Comparison of ENCODE assay signal across 19 cellular contexts in the genomic region with DNA sequence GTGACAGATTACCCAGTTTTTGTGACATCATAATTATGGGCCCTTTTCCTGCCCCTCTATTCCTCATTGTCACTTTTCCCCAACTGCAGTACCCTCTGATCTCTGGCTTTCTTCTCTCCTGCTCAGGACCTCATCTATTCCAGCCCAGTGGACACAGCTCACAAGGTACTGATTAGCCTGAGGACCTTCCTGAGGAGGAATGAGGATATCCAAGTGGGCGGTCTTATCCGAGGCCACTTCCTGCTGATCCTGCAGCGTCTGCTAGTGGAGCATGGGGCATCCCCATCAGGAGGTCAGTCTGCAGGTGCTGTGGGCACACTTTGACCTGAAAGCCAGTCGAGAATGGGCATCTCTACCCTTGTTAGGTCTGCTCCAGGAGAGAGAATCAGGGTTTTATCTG.
"Had no signal": no experiment of that assay in that cellular context is flagged by ENCODE, and none has a peak within 500 bp of the region (broad histone marks: within the 10 kb centered on the region; RNA-seq: fewer than 3 reads in every experiment).

No MANE protein-coding gene starts in this region.

- H3K36me3 Mint-ChIP-seq: immature natural killer cell; natural killer cell treated with Interleukin-12 subunit alpha and Interleukin-12 subunit beta and Interleukin-15 and Interleukin-18, amount 100 ng/mL, for 72 hours had no signal

- DNase-seq: activated CD4-positive, alpha-beta T cell treated with anti-CD3 and anti-CD28 coated beads for 4 hours; activated CD8-positive, alpha-beta memory T cell treated with anti-CD3 and anti-CD28 coated beads, Interleukin-2, amount 50 U/mL, for 48 hours; activated CD8-positive, alpha-beta T cell treated with anti-CD3 and anti-CD28 coated beads, Interleukin-2, amount 10 ng/mL, durations not matched to agents 7 days and 5 days; activated naive CD4-positive, alpha-beta T cell; colonic mucosa; hippocampal formation; immature natural killer cell; ovary; retina; stimulated activated CD4-positive, alpha-beta T cell treated with anti-CD3 and anti-CD28 coated beads, Interleukin-2, amount 100 ng/mL, for 24 hours; stimulated activated naive CD4-positive, alpha-beta T cell treated with Interleukin-2 at 50 U/mL for 16 hours; T-helper 1 cell; trophoblast cell; WERI-Rb-1 had no signal

- H3K4me1 ChIP-seq: ascending aorta, colonic mucosa, gastroesophageal sphincter had no signal

- H3K27ac Mint-ChIP-seq: activated CD8-positive, alpha-beta T cell treated with anti-CD3 and anti-CD28 coated beads, Interleukin-2, amount 10 ng/mL, durations not matched to agents 7 days and 5 days; natural killer cell treated with Interleukin-12 subunit alpha and Interleukin-12 subunit beta and Interleukin-15 and Interleukin-18, amount 100 ng/mL, for 72 hours had no signal

- H3K27me3 ChIP-seq: ascending aorta, cardiac muscle cell, colonic mucosa, gastroesophageal sphincter, ovary had no signal

- H3K9me3 Mint-ChIP-seq: immature natural killer cell; natural killer cell treated with Interleukin-12 subunit alpha and Interleukin-12 subunit beta and Interleukin-15 and Interleukin-18, amount 100 ng/mL, for 72 hours had no signal

- H3K36me3 ChIP-seq: ascending aorta, cardiac muscle cell, colonic mucosa, gastroesophageal sphincter, ovary, WERI-Rb-1 had no signal

- ATAC-seq: activated CD8-positive, alpha-beta T cell treated with anti-CD3 and anti-CD28 coated beads, Interleukin-2, amount 10 ng/mL, durations not matched to agents 7 days and 5 days; gastroesophageal sphincter; left lobe of liver; natural killer cell treated with Interleukin-12 subunit alpha and Interleukin-12 subunit beta and Interleukin-15 and Interleukin-18, amount 100 ng/mL, for 72 hours had no signal

- H3K4me3 Mint-ChIP-seq: activated CD8-positive, alpha-beta T cell treated with anti-CD3 and anti-CD28 coated beads, Interleukin-2, amount 10 ng/mL, durations not matched to agents 7 days and 5 days; immature natural killer cell; natural killer cell treated with Interleukin-12 subunit alpha and Interleukin-12 subunit beta and Interleukin-15 and Interleukin-18, amount 100 ng/mL, for 72 hours had no signal

- H3K9me3 ChIP-seq: ascending aorta, colonic mucosa, gastroesophageal sphincter, ovary had no signal

- H3K27ac ChIP-seq: ascending aorta, cardiac muscle cell, colonic mucosa, gastroesophageal sphincter, ovary, WERI-Rb-1 had no signal

- H3K4me3 ChIP-seq: ascending aorta, cardiac muscle cell, colonic mucosa, gastroesophageal sphincter, ovary had no signal

- H3K27me3 Mint-ChIP-seq: natural killer cell treated with Interleukin-12 subunit alpha and Interleukin-12 subunit beta and Interleukin-15 and Interleukin-18, amount 100 ng/mL, for 72 hours had no signal
